In the genomic region with DNA sequence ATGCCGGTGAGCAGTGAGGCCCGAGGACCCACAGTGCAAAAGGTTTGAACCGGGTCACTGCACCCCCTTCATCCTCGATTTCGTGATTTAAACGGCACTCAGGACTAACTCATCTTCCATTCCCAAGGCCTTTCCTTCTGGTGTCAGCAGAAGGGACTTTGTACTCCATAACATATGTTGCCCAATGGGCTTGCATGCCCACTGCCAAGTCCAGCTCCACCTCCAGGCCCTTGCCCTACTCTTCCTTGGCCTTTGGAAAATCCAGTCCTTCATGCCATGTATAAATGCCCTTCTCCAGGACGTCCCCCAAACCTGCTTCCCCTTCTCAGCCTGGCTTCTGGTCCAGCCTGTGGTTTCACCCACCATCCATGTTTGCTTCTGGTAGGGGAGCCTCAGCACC, we compare ENCODE assay signal across 4 cellular contexts. TPM values are rescaled to one million over a fixed set of nuclear protein-coding genes. Genes with fewer than 3 reads are reported as not detected.
"Had no signal": no experiment of that assay in that cellular context is flagged by ENCODE, and none has a peak within 500 bp of the region (broad histone marks: within the 10 kb centered on the region; RNA-seq: fewer than 3 reads in every experiment).

No MANE protein-coding gene starts in this region.

RNA-seq across cellular contexts. Expression of a gene that starts 0.4 kb away (rescaled TPM):
- total RNA-seq: GM23248, H4 had no signal
- polyA plus RNA-seq: IgD-negative memory B cell had no signal

RNA-seq across cellular contexts. Expression of a gene that starts 56.1 kb away (rescaled TPM):
- total RNA-seq: H4, HT1080 had no signal
